In genomic region chr19:38650180-38650775, GRCh38 we compare ENCODE assay signal across 9 cellular contexts. TPM values are rescaled to one million over a fixed set of nuclear protein-coding genes. Genes with fewer than 3 reads are reported as not detected.
DNase-seq lines count a peak whose midpoint lies in the region; ATAC-seq, FAIRE-seq and TF ChIP-seq lines count a peak whose summit lies in the region.
"Had no signal": no experiment of that assay in that cellular context is flagged by ENCODE, and none has a peak within 500 bp of the region (broad histone marks: within the 10 kb centered on the region; RNA-seq: fewer than 3 reads in every experiment).

No MANE protein-coding gene starts in this region.

- no peaks in the 10 kb centered on the region for H3K9me3 Mint-ChIP-seq in activated naive CD8-positive, alpha-beta T cell (ENCODE audit: low read depth)
- H3K9me3 Mint-ChIP-seq in activated naive CD8-positive, alpha-beta T cell treated with anti-CD3 and anti-CD28 coated beads for 36 hours, result no peaks in the 10 kb centered on the region
- H3K9me3 Mint-ChIP-seq in astrocyte (ENCODE audit: unreplicated experiment), result peaks cover 2% of the 10 kb centered on the region

- peaks cover 19% of the 10 kb centered on the region for H3K27me3 Mint-ChIP-seq in activated naive CD8-positive, alpha-beta T cell
- peaks cover 60% of the 10 kb centered on the region for H3K27me3 Mint-ChIP-seq in activated naive CD8-positive, alpha-beta T cell treated with anti-CD3 and anti-CD28 coated beads for 36 hours
- H3K27me3 Mint-ChIP-seq in astrocyte (ENCODE audit: low read depth, unreplicated experiment), result no peaks in the 10 kb centered on the region

- H3K4me3 Mint-ChIP-seq in activated naive CD8-positive, alpha-beta T cell, result peak overlapping the region; percentile 97
- H3K4me3 Mint-ChIP-seq in activated naive CD8-positive, alpha-beta T cell treated with anti-CD3 and anti-CD28 coated beads for 36 hours, result no peak overlapping the region
- H3K4me3 Mint-ChIP-seq in astrocyte (ENCODE audit: unreplicated experiment), result peak overlapping the region; percentile 99

- no peak for TF ChIP-seq RAD21 in liver (IDR thresholded peaks at IDR 0.05)

- H3K27me3 ChIP-seq in astrocyte (ENCODE audit: insufficient read depth, low read length) (no peaks in the 10 kb centered on the region), liver (ENCODE audit: control insufficient read depth in 4 of 4, insufficient read depth in 4 of 4, low read length in 3 of 4) (no peaks in the 10 kb centered on the region), upper lobe of right lung (no peaks in the 10 kb centered on the region)

- no peak overlapping the region for H3K27ac Mint-ChIP-seq in activated naive CD8-positive, alpha-beta T cell
- no peak overlapping the region for H3K27ac Mint-ChIP-seq in activated naive CD8-positive, alpha-beta T cell treated with anti-CD3 and anti-CD28 coated beads for 36 hours
- peak overlapping the region; percentile 89 for H3K27ac Mint-ChIP-seq in astrocyte (ENCODE audit: unreplicated experiment)

- H3K4me1 ChIP-seq in astrocyte (ENCODE audit: insufficient read depth, low read length) (peaks cover 50% of the 10 kb centered on the region), liver (ENCODE audit: control insufficient read depth in 4 of 4, insufficient read depth in 4 of 4, low read length in 3 of 4) (peaks cover 21 to 60% (median 52%) of the 10 kb centered on the region in 4 donors), upper lobe of right lung (peaks cover 63% of the 10 kb centered on the region)

- WGBS in liver, result 9% methylated on average over 8 of the region's 8 CpGs

- FAIRE-seq in astrocyte (lab: Jason Lieb, UNC), result no peak
- FAIRE-seq in D721Med (lab: Jason Lieb, UNC), result no peak

- peak overlapping the region; percentile 99 for H3K27ac ChIP-seq in astrocyte (ENCODE audit: low read depth, low read length)
- H3K27ac ChIP-seq in liver (ENCODE audit: low read depth in 1 of 2, low read length in 2 of 2), result peak overlapping the region; percentile 91
- peak overlapping the region; percentile 80 for H3K27ac ChIP-seq in upper lobe of right lung

- intact Hi-C loops in upper lobe of right lung (cut with DNase I), result loop anchor here (10.0 kb wide), 1 partner anchor 55 kb away; no protein-coding TSS in a partner anchor

- H3K4me2 ChIP-seq in astrocyte (ENCODE audit: low read length), result peak overlapping the region; percentile 87

- H4K20me1 ChIP-seq in astrocyte (ENCODE audit: insufficient read depth, low read length), result peaks cover 73% of the 10 kb centered on the region

- H3K79me2 ChIP-seq in astrocyte (ENCODE audit: insufficient read depth, low read length), result peaks cover 78% of the 10 kb centered on the region

- DNase-seq in activated naive CD8-positive, alpha-beta T cell treated with anti-CD3 and anti-CD28 coated beads for 36 hours, result no peak
- DNase-seq in astrocyte (ENCODE audit: low read depth) (no peak), upper lobe of right lung (no peak), DMS114 treated with DMSO at 0.1 percent for 48 hours (lab: John Stamatoyannopoulos, UW; ENCODE audit: unreplicated experiment) (no peak), D721Med (ENCODE audit: insufficient read length, low spot score) (no peak)
- DNase-seq: activated CD8-positive, alpha-beta memory T cell treated with anti-CD3 and anti-CD28 coated beads, Interleukin-2, amount 50 U/mL, for 4 hours had no signal

- H3K9me3 ChIP-seq in astrocyte (ENCODE audit: insufficient read depth, low read depth, low read length), result no peaks in the 10 kb centered on the region
- H3K9me3 ChIP-seq in liver (ENCODE audit: control insufficient read depth in 4 of 4, low read length in 3 of 4), result no peaks in the 10 kb centered on the region
- H3K9me3 ChIP-seq in upper lobe of right lung, result no peaks in the 10 kb centered on the region

- H2AFZ ChIP-seq in astrocyte (ENCODE audit: low read depth, low read length), result no peak overlapping the region

- H3K36me3 ChIP-seq in astrocyte (ENCODE audit: insufficient read depth, low read length), result no peaks in the 10 kb centered on the region
- H3K36me3 ChIP-seq in liver (ENCODE audit: control insufficient read depth in 4 of 4, insufficient read depth in 3 of 4, low read depth in 1 of 4, low read length in 3 of 4), result no peaks in the 10 kb centered on the region
- no peaks in the 10 kb centered on the region for H3K36me3 ChIP-seq in upper lobe of right lung

- H3K4me3 ChIP-seq in astrocyte (ENCODE audit: insufficient read depth, low read depth, low read length), result peak overlapping the region; percentile 94
- H3K4me3 ChIP-seq in liver (ENCODE audit: low read depth in 1 of 3, low read length in 3 of 3), result peak overlapping the region; percentile 94 to 99 (median 98)
- H3K4me3 ChIP-seq in upper lobe of right lung, result peak overlapping the region; percentile 88

- peaks cover 12% of the 10 kb centered on the region for H3K36me3 Mint-ChIP-seq in activated naive CD8-positive, alpha-beta T cell
- H3K36me3 Mint-ChIP-seq in activated naive CD8-positive, alpha-beta T cell treated with anti-CD3 and anti-CD28 coated beads for 36 hours, result peaks cover 42% of the 10 kb centered on the region
- peaks cover 6% of the 10 kb centered on the region for H3K36me3 Mint-ChIP-seq in astrocyte (ENCODE audit: low read depth, unreplicated experiment)

- ATAC-seq in upper lobe of right lung (no peak), GM18520 (IDR thresholded peaks at IDR 0.05; ENCODE audit: unreplicated experiment) (no peak)

- TF ChIP-seq CTCF in astrocyte (IDR thresholded peaks at IDR 0.05; ENCODE audit: insufficient read depth, low read depth, low read length) (no peak), liver (IDR thresholded peaks at IDR 0.05; ENCODE audit: low read depth, low read length, missing input control) (no peak), upper lobe of right lung (IDR thresholded peaks at IDR 0.05) (no peak), D721Med (IDR thresholded peaks at IDR 0.05; ENCODE audit: insufficient read depth, missing control alignments) (no peak)

- peak overlapping the region; percentile 100 for H3K9ac ChIP-seq in astrocyte (ENCODE audit: low read length)
- H3K9ac ChIP-seq in liver (ENCODE audit: low read depth in 1 of 2, low read length in 2 of 2), result peak overlapping the region; percentile 20 to 99

- H3K4me1 Mint-ChIP-seq in activated naive CD8-positive, alpha-beta T cell (ENCODE audit: low read depth), result peaks cover 40% of the 10 kb centered on the region
- peaks cover 48% of the 10 kb centered on the region for H3K4me1 Mint-ChIP-seq in activated naive CD8-positive, alpha-beta T cell treated with anti-CD3 and anti-CD28 coated beads for 36 hours
- peaks cover 36% of the 10 kb centered on the region for H3K4me1 Mint-ChIP-seq in astrocyte (ENCODE audit: low read depth, unreplicated experiment)

TF ChIP-seq in liver, 16 proteins besides CTCF, POLR2A, EP300 and RAD21 (continues in another document):
- TF ChIP-seq NR2F2 (IDR thresholded peaks at IDR 0.05) (no peak), HNF4G (IDR thresholded peaks at IDR 0.05) (no peak), SP1 (IDR thresholded peaks at IDR 0.05) (no peak), ATF3 (IDR thresholded peaks at IDR 0.05) (no peak), JUND (IDR thresholded peaks at IDR 0.05) (no peak), RXRA (IDR thresholded peaks at IDR 0.05) (no peak), MAX (IDR thresholded peaks at IDR 0.05) (no peak), TAF1 (conservative IDR thresholded peaks at IDR 0.05) (no peak), EGR1 (IDR thresholded peaks at IDR 0.05; ENCODE audit: low read depth in 2 of 2) (no peak), HNF4A (conservative IDR thresholded peaks at IDR 0.05) (no peak), FOXA1 (IDR thresholded peaks at IDR 0.05) (no peak)

RNA-seq across cellular contexts. Expression of gene ACTN4, which starts 2.8 kb away (rescaled TPM):
- 100 to 1,000 TPM; 160 to 171 TPM for total RNA-seq in activated naive CD8-positive, alpha-beta T cell treated with anti-CD3 and anti-CD28 coated beads for 36 hours
- total RNA-seq in astrocyte (805 and 879 TPM in 2 replicates), liver (100 to 1,000 TPM in 1 of 2 donors, 10 to 100 TPM in 1; 93.9 to 164 TPM), upper lobe of right lung (565 TPM)
- 100 to 1,000 TPM in 1 of 2 donors, 10 to 100 TPM in 1; 35.4 to 104 TPM for polyA plus RNA-seq in liver

RNA-seq across cellular contexts. Expression of gene EIF3K, which starts 31.3 kb away (rescaled TPM):
- total RNA-seq in activated naive CD8-positive, alpha-beta T cell treated with anti-CD3 and anti-CD28 coated beads for 36 hours, result 100 to 1,000 TPM; 312 to 321 TPM
- total RNA-seq in astrocyte (222 and 229 TPM in 2 replicates), liver (100 to 1,000 TPM; 130 to 240 TPM), upper lobe of right lung (215 TPM)
- polyA plus RNA-seq in liver, result 100 to 1,000 TPM; 118 to 173 TPM

RNA-seq across cellular contexts. Expression of gene MAP4K1, which starts 32.5 kb away (rescaled TPM):
- total RNA-seq in activated naive CD8-positive, alpha-beta T cell treated with anti-CD3 and anti-CD28 coated beads for 36 hours, result 100 to 1,000 TPM; 169 TPM
- total RNA-seq in astrocyte (0.87 and 1.7 TPM in 2 replicates), liver (1 to 10 TPM; 1.8 to 2.1 TPM), upper lobe of right lung (12.1 TPM)
- polyA plus RNA-seq in liver, result 1 to 10 TPM in 1 of 2 donors, under 1 TPM in 1; 0.89 to 3.1 TPM

Comparison
In these comparisons a context has a peak if more than half of its experiments do, and no peak if none do; other contexts are left out.
1. RNA of gene MAP4K1, which starts 32.5 kb away (total RNA-seq): 169 TPM in activated naive CD8-positive, alpha-beta T cell treated with anti-CD3 and anti-CD28 coated beads for 36 hours; 12.1 TPM in upper lobe of right lung (single experiment), 1.8 to 2.1 TPM in liver and 0.87 to 1.7 TPM in astrocyte; every median in the first group is over 10 times any median in the second.
2. Peak in every context shown above with its lines, with median percentiles within 50 percentile points of each other: H3K27ac ChIP-seq and H3K4me3 ChIP-seq.